16 cellular contexts compared by ENCODE assay signal in the genomic region with DNA sequence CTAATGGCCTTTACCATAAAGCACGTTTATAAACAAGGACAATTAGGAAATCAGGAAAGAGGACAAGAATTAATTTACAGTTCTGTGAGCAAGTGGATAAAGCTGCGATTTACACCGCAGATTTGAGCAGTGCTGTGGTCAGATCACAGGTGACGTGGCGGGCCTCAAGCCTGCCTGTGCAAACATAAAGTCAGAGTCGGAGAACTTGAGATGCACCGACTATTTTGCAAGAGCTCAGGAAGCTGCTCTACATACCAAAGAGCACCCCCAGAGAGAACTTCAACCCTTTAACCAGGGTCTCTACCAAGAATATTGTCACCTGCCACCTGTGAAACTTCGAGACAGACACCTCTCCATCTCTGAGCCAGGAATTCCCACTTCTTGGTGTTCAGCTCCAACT. TPM values are rescaled to one million over a fixed set of nuclear protein-coding genes. Genes with fewer than 3 reads are reported as not detected.
"Had no signal": no experiment of that assay in that cellular context is flagged by ENCODE, and none has a peak within 500 bp of the region (broad histone marks: within the 10 kb centered on the region; RNA-seq: fewer than 3 reads in every experiment).

No MANE protein-coding gene starts in this region.

- H3K4me1 ChIP-seq: breast epithelium, thyroid gland, vagina had no signal

- H3K27ac ChIP-seq: breast epithelium, dorsolateral prefrontal cortex, esophagus muscularis mucosa, neural progenitor cell, ovary, thyroid gland, vagina had no signal

- H3K4me2 ChIP-seq: neural progenitor cell had no signal

- H3K9ac ChIP-seq: neural progenitor cell had no signal

- H3K36me3 ChIP-seq: breast epithelium, esophagus muscularis mucosa, neural progenitor cell, ovary, thyroid gland, vagina had no signal

- H3K4me3 ChIP-seq: breast epithelium, dorsolateral prefrontal cortex, esophagus muscularis mucosa, neural progenitor cell, ovary, thyroid gland, vagina had no signal

- DNase-seq: activated CD4-positive, alpha-beta T cell treated with anti-CD3 and anti-CD28 coated beads for 1 hour; activated CD4-positive, alpha-beta T cell treated with anti-CD3 and anti-CD28 coated beads, Interleukin-2, amount 50 U/mL, for 48 hours; activated gamma-delta T cell treated with Interleukin-2 at 50 U/mL for 16 hours; activated naive CD8-positive, alpha-beta T cell treated with anti-CD3 and anti-CD28 coated beads, Interleukin-2, amount 10 ng/mL, durations not matched to agents 7 days and 5 days; activated T-cell treated with anti-CD3 and anti-CD28 coated beads, Interleukin-2, amount 50 U/mL, for 48 hours; anterior cingulate cortex; dorsolateral prefrontal cortex; islet precursor cell; ovary; stimulated activated CD4-positive, alpha-beta T cell treated with anti-CD3 and anti-CD28 coated beads, Interleukin-4, amount 100 ng/mL, for 4 hours; thyroid gland had no signal

- FAIRE-seq: endometrium had no signal

- H2AFZ ChIP-seq: neural progenitor cell had no signal

- H3K9me3 ChIP-seq: breast epithelium, esophagus muscularis mucosa, ovary, thyroid gland, vagina had no signal

- H3K27me3 ChIP-seq: neural progenitor cell, ovary, thyroid gland, vagina had no signal

RNA-seq across cellular contexts. Expression of a gene that starts 35.7 kb away (rescaled TPM):
- total RNA-seq: activated naive CD8-positive, alpha-beta T cell treated with anti-CD3 and anti-CD28 coated beads, Interleukin-2, amount 10 ng/mL, durations not matched to agents 7 days and 5 days had no signal
